ENCODE assay signal across 17 cellular contexts in the genomic region with DNA sequence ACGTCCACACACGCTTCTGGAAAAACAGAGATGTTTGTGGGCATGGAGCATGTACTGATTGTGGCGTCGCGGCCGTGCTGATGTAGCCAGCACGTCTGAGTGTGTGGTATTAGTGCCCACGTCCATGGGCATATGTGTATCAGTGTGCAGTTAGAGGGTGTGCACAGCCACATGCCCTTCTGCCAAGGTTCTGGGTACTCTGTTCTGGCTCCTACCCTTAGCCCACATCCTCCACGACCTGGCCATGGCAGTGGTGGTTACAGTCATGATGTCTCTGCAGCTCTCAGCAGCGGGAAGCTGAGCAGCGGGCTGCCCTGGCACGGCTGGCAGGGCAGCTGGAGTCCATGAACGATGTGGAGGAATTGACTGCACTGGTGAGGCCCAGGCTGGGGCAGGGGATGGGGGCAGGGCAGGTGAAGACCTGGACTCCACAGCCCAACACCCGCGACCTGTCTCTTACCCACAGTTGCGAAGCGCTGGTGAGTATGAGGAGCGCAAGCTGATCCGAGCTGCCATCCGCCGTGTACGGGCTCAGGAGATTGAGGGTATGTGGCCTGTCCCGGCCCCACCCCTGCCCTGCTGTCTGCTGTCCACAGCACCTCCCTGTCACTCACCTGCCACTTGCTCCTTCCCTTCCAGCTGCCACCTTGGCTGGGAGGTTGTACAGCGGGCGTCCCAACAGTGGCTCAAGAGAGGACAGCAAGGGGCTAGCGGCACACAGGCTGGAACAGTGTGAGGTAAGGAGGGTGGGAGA. TPM values are rescaled to one million over a fixed set of nuclear protein-coding genes. Genes with fewer than 3 reads are reported as not detected.
DNase-seq lines count a peak whose midpoint lies in the region; ATAC-seq and TF ChIP-seq lines count a peak whose summit lies in the region.
"Had no signal": no experiment of that assay in that cellular context is flagged by ENCODE, and none has a peak within 500 bp of the region (broad histone marks: within the 10 kb centered on the region; RNA-seq: fewer than 3 reads in every experiment).

No MANE protein-coding gene starts in this region.

- H3K27ac ChIP-seq in left ventricle myocardium inferior (replicated peaks) (peak overlapping the region; percentile 59), osteoblast (ENCODE audit: low read depth, low read length) (no peak overlapping the region), vagina (peak overlapping the region; percentile 97)
- H3K27ac ChIP-seq: body of pancreas, C4-2B, epithelial cell of prostate had no signal

- peaks cover 38% of the 10 kb centered on the region for H3K36me3 Mint-ChIP-seq in endothelial cell (ENCODE audit: low read depth, unreplicated experiment)
- H3K36me3 Mint-ChIP-seq: activated naive CD4-positive, alpha-beta T cell treated with anti-CD3 and anti-CD28 coated beads, Interleukin-2, amount 50 U/mL, for 24 hours; naive thymus-derived CD8-positive, alpha-beta T cell had no signal

- intact Hi-C loops in left ventricle myocardium inferior (cut with micrococcal nuclease) (loop anchor here (5.0 kb wide), 1 partner anchor 141 kb away; no protein-coding TSS in a partner anchor), left cardiac atrium (cut with DNase I) (loop anchor here in 1 of 2 donors (5.0 to 10.0 kb wide), 2 partner anchors 66 to 141 kb away; no protein-coding TSS in a partner anchor), vagina (cut with DNase I) (no loop called here)

- H3K9me3 ChIP-seq in left ventricle myocardium inferior (replicated peaks) (no peaks in the 10 kb centered on the region), osteoblast (ENCODE audit: low read depth, low read length) (no peaks in the 10 kb centered on the region), vagina (no peaks in the 10 kb centered on the region)
- H3K9me3 ChIP-seq: body of pancreas had no signal

- H4K20me1 ChIP-seq in osteoblast (ENCODE audit: insufficient read depth, low read length) = peaks cover 57% of the 10 kb centered on the region

- H3K4me1 Mint-ChIP-seq in endothelial cell (ENCODE audit: unreplicated experiment) = peaks cover 30% of the 10 kb centered on the region

- H3K79me2 ChIP-seq in osteoblast (ENCODE audit: insufficient read depth, low read length) = peaks cover 88% of the 10 kb centered on the region

- ATAC-seq in left cardiac atrium (no peak), GM19467 (IDR thresholded peaks at IDR 0.05; ENCODE audit: unreplicated experiment) (no peak)
- ATAC-seq: body of pancreas; naive thymus-derived CD8-positive, alpha-beta T cell had no signal

- TF ChIP-seq POLR2A in vagina (IDR thresholded peaks at IDR 0.05) = no peak

- H3K4me3 ChIP-seq in left ventricle myocardium inferior (no peak overlapping the region), osteoblast (ENCODE audit: insufficient read depth, low read length) (no peak overlapping the region), vagina (peak overlapping the region in 1 of 2 donors; percentile 10)
- H3K4me3 ChIP-seq: body of pancreas, GM23338 had no signal

- no peaks in the 10 kb centered on the region for H3K27me3 ChIP-seq in left ventricle myocardium inferior (ENCODE audit: low read depth)
- H3K27me3 ChIP-seq in osteoblast (ENCODE audit: insufficient read depth, low read length) = no peaks in the 10 kb centered on the region
- H3K27me3 ChIP-seq in vagina = no peaks in the 10 kb centered on the region
- H3K27me3 ChIP-seq: body of pancreas had no signal

- H3K4me3 Mint-ChIP-seq in endothelial cell (ENCODE audit: unreplicated experiment) = peak overlapping the region; percentile 47
- H3K4me3 Mint-ChIP-seq: activated naive CD4-positive, alpha-beta T cell treated with anti-CD3 and anti-CD28 coated beads, Interleukin-2, amount 50 U/mL, for 24 hours; GM23338 had no signal

- peaks cover 8% of the 10 kb centered on the region for H3K27me3 Mint-ChIP-seq in endothelial cell (ENCODE audit: unreplicated experiment)
- H3K27me3 Mint-ChIP-seq: activated naive CD4-positive, alpha-beta T cell treated with anti-CD3 and anti-CD28 coated beads, Interleukin-2, amount 50 U/mL, for 24 hours; naive thymus-derived CD8-positive, alpha-beta T cell had no signal

- TF ChIP-seq CTCF in left ventricle myocardium inferior (IDR thresholded peaks at IDR 0.05; ENCODE audit: borderline replicate concordance) (no peak), endothelial cell (IDR thresholded peaks at IDR 0.05; ENCODE audit: unreplicated experiment) (no peak), osteoblast (IDR thresholded peaks at IDR 0.05; ENCODE audit: extremely low read depth, low read depth, low read length) (no peak), vagina (IDR thresholded peaks at IDR 0.05) (no peak)

- peaks cover 88% of the 10 kb centered on the region for H3K4me1 ChIP-seq in left ventricle myocardium inferior
- peaks cover 19% of the 10 kb centered on the region for H3K4me1 ChIP-seq in osteoblast (ENCODE audit: insufficient read depth, low read length)
- peaks cover 74% of the 10 kb centered on the region for H3K4me1 ChIP-seq in vagina

- H3K4me2 ChIP-seq in osteoblast (ENCODE audit: insufficient read depth, low read length) = no peak overlapping the region
- H3K4me2 ChIP-seq: GM23338 had no signal

- no peak overlapping the region for H3K27ac Mint-ChIP-seq in endothelial cell (ENCODE audit: unreplicated experiment)
- H3K27ac Mint-ChIP-seq: activated naive CD4-positive, alpha-beta T cell treated with anti-CD3 and anti-CD28 coated beads, Interleukin-2, amount 50 U/mL, for 24 hours; naive thymus-derived CD8-positive, alpha-beta T cell had no signal

- H3K9me3 Mint-ChIP-seq in endothelial cell (ENCODE audit: unreplicated experiment) = no peaks in the 10 kb centered on the region
- H3K9me3 Mint-ChIP-seq: activated naive CD4-positive, alpha-beta T cell treated with anti-CD3 and anti-CD28 coated beads, Interleukin-2, amount 50 U/mL, for 24 hours; GM23338; naive thymus-derived CD8-positive, alpha-beta T cell had no signal

- H3K36me3 ChIP-seq in left ventricle myocardium inferior = peaks cover 73% of the 10 kb centered on the region
- peaks cover 82% of the 10 kb centered on the region for H3K36me3 ChIP-seq in osteoblast (ENCODE audit: insufficient read depth, low read length)
- H3K36me3 ChIP-seq in vagina = peaks cover 7 to 55% of the 10 kb centered on the region in 2 donors

- no peak overlapping the region for H2AFZ ChIP-seq in osteoblast (ENCODE audit: low read length)
- H2AFZ ChIP-seq: GM23338 had no signal

- DNase-seq in left ventricle myocardium inferior = no peak
- no peak for DNase-seq in left cardiac atrium
- DNase-seq in endothelial cell (ENCODE audit: low spot score) = no peak
- DNase-seq in osteoblast (ENCODE audit: insufficient read length, low spot score, missing footprints) = peak; percentile 73
- no peak for DNase-seq in vagina (ENCODE audit: extremely low spot score in 2 of 2)
- no peak for DNase-seq in OCI-M2 (lab: John Stamatoyannopoulos, UW; ENCODE audit: unreplicated experiment)
- DNase-seq in amygdala (lab: John Stamatoyannopoulos, UW) = no peak
- DNase-seq: NCI-H187 treated with DMSO at 0.1 percent for 48 hours had no signal

RNA-seq across cellular contexts. Expression of gene SMTN, which starts 7.3 kb away (rescaled TPM):
- total RNA-seq in left ventricle myocardium inferior (245 TPM), left cardiac atrium (100 to 1,000 TPM; 142 to 150 TPM), endothelial cell (ENCODE audit: unreplicated experiment) (736 TPM), osteoblast (30.6 and 31.5 TPM in 2 replicates), vagina (199 TPM)

RNA-seq across cellular contexts. Expression of gene SELENOM, which starts 19.0 kb away (rescaled TPM):
- total RNA-seq in left ventricle myocardium inferior = 51.5 TPM
- total RNA-seq in left cardiac atrium = 100 to 1,000 TPM; 118 to 145 TPM
- total RNA-seq in endothelial cell (ENCODE audit: unreplicated experiment) = 35.4 TPM
- total RNA-seq in osteoblast = 140 and 157 TPM in 2 replicates
- 941 TPM for total RNA-seq in vagina

RNA-seq across cellular contexts. Expression of gene INPP5J, which starts 34.4 kb away (rescaled TPM):
- total RNA-seq in left ventricle myocardium inferior (20.7 TPM), left cardiac atrium (10 to 100 TPM; 13.3 to 26.4 TPM), endothelial cell (ENCODE audit: unreplicated experiment) (2.8 TPM), osteoblast (under 0.01 and 0.36 TPM in 2 replicates), vagina (5.9 TPM)

RNA-seq across cellular contexts. Expression of gene PLA2G3, which starts 51.9 kb away (rescaled TPM):
- total RNA-seq in left ventricle myocardium inferior (not detected), left cardiac atrium (not detected), endothelial cell (ENCODE audit: unreplicated experiment) (2.8 TPM), osteoblast (0.29 and 0.36 TPM in 2 replicates), vagina (6.1 TPM)
- total RNA-seq: body of pancreas; lung microvascular endothelial cell; naive thymus-derived CD8-positive, alpha-beta T cell; NCI-H460 had no signal
